8 cellular contexts compared by ENCODE assay signal in genomic region chr7:5426226-5426475, GRCh38. TPM values are rescaled to one million over a fixed set of nuclear protein-coding genes. Genes with fewer than 3 reads are reported as not detected.
DNase-seq lines count a peak whose midpoint lies in the region; ATAC-seq, FAIRE-seq and TF ChIP-seq lines count a peak whose summit lies in the region.

No MANE protein-coding gene starts in this region.

- H3K9me3 ChIP-seq in astrocyte (ENCODE audit: insufficient read depth, low read depth, low read length) (no peaks in the 10 kb centered on the region), liver (ENCODE audit: control insufficient read depth in 4 of 4, low read length in 3 of 4) (no peaks in the 10 kb centered on the region)

- no peak for TF ChIP-seq RAD21 in liver (IDR thresholded peaks at IDR 0.05)

- H4K20me1 ChIP-seq in astrocyte (ENCODE audit: insufficient read depth, low read length), result peaks cover 33% of the 10 kb centered on the region

- peak overlapping the region; percentile 64 for H2AFZ ChIP-seq in astrocyte (ENCODE audit: low read depth, low read length)

- H3K27ac ChIP-seq in astrocyte (ENCODE audit: low read depth, low read length) (peak overlapping the region; percentile 90), liver (ENCODE audit: low read depth in 1 of 2, low read length in 2 of 2) (peak overlapping the region; percentile 95 to 100)

- H3K4me2 ChIP-seq in astrocyte (ENCODE audit: low read length), result peak overlapping the region; percentile 84

- H3K4me3 Mint-ChIP-seq in activated naive CD8-positive, alpha-beta T cell treated with anti-CD3 and anti-CD28 coated beads, Interleukin-2, amount 10 ng/mL, durations not matched to agents 7 days and 5 days, result no peak overlapping the region
- H3K4me3 Mint-ChIP-seq in activated naive CD8-positive, alpha-beta T cell treated with anti-CD3 and anti-CD28 coated beads for 36 hours, result no peak overlapping the region
- H3K4me3 Mint-ChIP-seq in astrocyte (ENCODE audit: unreplicated experiment) (peak overlapping the region; percentile 97), type B pancreatic cell (peak overlapping the region; percentile 98)

- H3K4me1 ChIP-seq in astrocyte (ENCODE audit: insufficient read depth, low read length), result peaks cover 31% of the 10 kb centered on the region
- H3K4me1 ChIP-seq in liver (ENCODE audit: control insufficient read depth in 4 of 4, insufficient read depth in 4 of 4, low read length in 3 of 4), result peaks cover 3 to 35% (median 17%) of the 10 kb centered on the region in 4 donors

- peak overlapping the region; percentile 97 for H3K9ac ChIP-seq in astrocyte (ENCODE audit: low read length)
- peak overlapping the region; percentile 96 to 98 for H3K9ac ChIP-seq in liver (ENCODE audit: low read depth in 1 of 2, low read length in 2 of 2)

- peaks cover 79% of the 10 kb centered on the region for H3K27me3 Mint-ChIP-seq in activated naive CD8-positive, alpha-beta T cell treated with anti-CD3 and anti-CD28 coated beads, Interleukin-2, amount 10 ng/mL, durations not matched to agents 7 days and 5 days
- H3K27me3 Mint-ChIP-seq in activated naive CD8-positive, alpha-beta T cell treated with anti-CD3 and anti-CD28 coated beads for 36 hours, result peaks cover 90% of the 10 kb centered on the region
- no peaks in the 10 kb centered on the region for H3K27me3 Mint-ChIP-seq in astrocyte (ENCODE audit: low read depth, unreplicated experiment)
- peaks cover 9% of the 10 kb centered on the region for H3K27me3 Mint-ChIP-seq in type B pancreatic cell

- H3K79me2 ChIP-seq in astrocyte (ENCODE audit: insufficient read depth, low read length), result peaks cover 89% of the 10 kb centered on the region

- POLR2A ChIA-PET in activated naive CD8-positive, alpha-beta T cell treated with anti-CD3 and anti-CD28 coated beads, Interleukin-2, amount 10 ng/mL, durations not matched to agents 7 days and 5 days (lab: Charles Lee), result no interaction called here

- H3K27ac Mint-ChIP-seq in activated naive CD8-positive, alpha-beta T cell treated with anti-CD3 and anti-CD28 coated beads, Interleukin-2, amount 10 ng/mL, durations not matched to agents 7 days and 5 days, result peak overlapping the region; percentile 43
- no peak overlapping the region for H3K27ac Mint-ChIP-seq in activated naive CD8-positive, alpha-beta T cell treated with anti-CD3 and anti-CD28 coated beads for 36 hours
- peak overlapping the region; percentile 99 for H3K27ac Mint-ChIP-seq in astrocyte (ENCODE audit: unreplicated experiment)
- peak overlapping the region; percentile 100 for H3K27ac Mint-ChIP-seq in type B pancreatic cell

- H3K4me3 ChIP-seq in astrocyte (ENCODE audit: insufficient read depth, low read depth, low read length) (peak overlapping the region; percentile 83), liver (ENCODE audit: low read depth in 1 of 3, low read length in 3 of 3) (peak overlapping the region; percentile 63 to 89 (median 83))

- ATAC-seq in activated naive CD8-positive, alpha-beta T cell treated with anti-CD3 and anti-CD28 coated beads, Interleukin-2, amount 10 ng/mL, durations not matched to agents 7 days and 5 days (ENCODE audit: low read depth), result no peak
- no peak for ATAC-seq in GM21529 (IDR thresholded peaks at IDR 0.05; ENCODE audit: unreplicated experiment)

- H3K36me3 ChIP-seq in astrocyte (ENCODE audit: insufficient read depth, low read length), result no peaks in the 10 kb centered on the region
- no peaks in the 10 kb centered on the region for H3K36me3 ChIP-seq in liver (ENCODE audit: control insufficient read depth in 4 of 4, insufficient read depth in 3 of 4, low read depth in 1 of 4, low read length in 3 of 4)

- TF ChIP-seq CTCF in astrocyte (IDR thresholded peaks at IDR 0.05; ENCODE audit: insufficient read depth, low read depth, low read length), result no peak
- no peak for TF ChIP-seq CTCF in liver (IDR thresholded peaks at IDR 0.05; ENCODE audit: low read depth, low read length, missing input control)
- TF ChIP-seq CTCF in type B pancreatic cell (conservative IDR thresholded peaks at IDR 0.05), result no peak

- H3K9me3 Mint-ChIP-seq in activated naive CD8-positive, alpha-beta T cell treated with anti-CD3 and anti-CD28 coated beads, Interleukin-2, amount 10 ng/mL, durations not matched to agents 7 days and 5 days, result no peaks in the 10 kb centered on the region
- H3K9me3 Mint-ChIP-seq in activated naive CD8-positive, alpha-beta T cell treated with anti-CD3 and anti-CD28 coated beads for 36 hours, result no peaks in the 10 kb centered on the region
- H3K9me3 Mint-ChIP-seq in astrocyte (ENCODE audit: unreplicated experiment) (no peaks in the 10 kb centered on the region), type B pancreatic cell (no peaks in the 10 kb centered on the region)

- H3K4me1 Mint-ChIP-seq in activated naive CD8-positive, alpha-beta T cell treated with anti-CD3 and anti-CD28 coated beads, Interleukin-2, amount 10 ng/mL, durations not matched to agents 7 days and 5 days, result peaks cover 25% of the 10 kb centered on the region
- peaks cover 22% of the 10 kb centered on the region for H3K4me1 Mint-ChIP-seq in activated naive CD8-positive, alpha-beta T cell treated with anti-CD3 and anti-CD28 coated beads for 36 hours
- peaks cover 5% of the 10 kb centered on the region for H3K4me1 Mint-ChIP-seq in astrocyte (ENCODE audit: low read depth, unreplicated experiment)
- H3K4me1 Mint-ChIP-seq in type B pancreatic cell (ENCODE audit: unreplicated experiment), result peaks cover 13% of the 10 kb centered on the region

- no peaks in the 10 kb centered on the region for H3K36me3 Mint-ChIP-seq in activated naive CD8-positive, alpha-beta T cell treated with anti-CD3 and anti-CD28 coated beads, Interleukin-2, amount 10 ng/mL, durations not matched to agents 7 days and 5 days
- no peaks in the 10 kb centered on the region for H3K36me3 Mint-ChIP-seq in activated naive CD8-positive, alpha-beta T cell treated with anti-CD3 and anti-CD28 coated beads for 36 hours
- H3K36me3 Mint-ChIP-seq in astrocyte (ENCODE audit: low read depth, unreplicated experiment) (no peaks in the 10 kb centered on the region), type B pancreatic cell (no peaks in the 10 kb centered on the region)

- DNase-seq in activated naive CD8-positive, alpha-beta T cell treated with anti-CD3 and anti-CD28 coated beads, Interleukin-2, amount 10 ng/mL, durations not matched to agents 7 days and 5 days, result no peak
- DNase-seq in activated naive CD8-positive, alpha-beta T cell treated with anti-CD3 and anti-CD28 coated beads for 36 hours, result no peak
- peak; percentile 62 for DNase-seq in astrocyte (ENCODE audit: low read depth)
- no peak for DNase-seq in type B pancreatic cell (ENCODE audit: extremely low spot score, unreplicated experiment)
- DNase-seq in stimulated activated CD4-positive, alpha-beta T cell treated with anti-CD3 and anti-CD28 coated beads, Interleukin-1b, Interleukin-23, amount 100 ng/mL, for 48 hours, result no peak
- DNase-seq in putamen (ENCODE audit: low spot score), result no peak

- FAIRE-seq in astrocyte (lab: Jason Lieb, UNC), result no peak

- H3K27me3 ChIP-seq in astrocyte (ENCODE audit: insufficient read depth, low read length) (no peaks in the 10 kb centered on the region), liver (ENCODE audit: control insufficient read depth in 4 of 4, insufficient read depth in 4 of 4, low read length in 3 of 4) (no peaks in the 10 kb centered on the region)

- WGBS in liver, result under 1% methylated on average over 13 of the region's 13 CpGs

TF ChIP-seq in liver, 16 proteins besides CTCF, POLR2A, EP300 and RAD21:
- TF ChIP-seq MAX (IDR thresholded peaks at IDR 0.05) (peak; percentile 4), TAF1 (conservative IDR thresholded peaks at IDR 0.05) (no peak)

RNA-seq across cellular contexts. Expression of gene TNRC18, which starts 2.5 kb away (rescaled TPM):
- total RNA-seq in activated naive CD8-positive, alpha-beta T cell treated with anti-CD3 and anti-CD28 coated beads, Interleukin-2, amount 10 ng/mL, durations not matched to agents 7 days and 5 days, result 10 to 100 TPM; 51.9 to 57.2 TPM
- total RNA-seq in activated naive CD8-positive, alpha-beta T cell treated with anti-CD3 and anti-CD28 coated beads for 36 hours, result 10 to 100 TPM; 47.6 to 48.0 TPM
- 77.8 and 84.3 TPM in 2 replicates for total RNA-seq in astrocyte
- total RNA-seq in liver, result 10 to 100 TPM; 25.1 to 37.1 TPM
- polyA plus RNA-seq in liver, result 10 to 100 TPM in 1 of 2 donors, 1 to 10 TPM in 1; 2.3 to 15.7 TPM
- 135 and 169 TPM in 2 replicates for total RNA-seq in type B pancreatic cell (ENCODE audit: low replicate concordance)

Comparison
In these comparisons a context has a peak if more than half of its experiments do, and no peak if none do; other contexts are left out.
1. H3K4me3 Mint-ChIP-seq: peak in astrocyte (single experiment) and type B pancreatic cell (single experiment); none in activated naive CD8-positive, alpha-beta T cell treated with anti-CD3 and anti-CD28 coated beads, Interleukin-2, amount 10 ng/mL, durations not matched to agents 7 days and 5 days (single experiment) and activated naive CD8-positive, alpha-beta T cell treated with anti-CD3 and anti-CD28 coated beads for 36 hours (single experiment).